Comparison of ENCODE assay signal across 15 cellular contexts in genomic region chr17:56795098-56795497, GRCh38. TPM values are rescaled to one million over a fixed set of nuclear protein-coding genes. Genes with fewer than 3 reads are reported as not detected.
DNase-seq lines count a peak whose midpoint lies in the region; ATAC-seq and TF ChIP-seq lines count a peak whose summit lies in the region.
"Had no signal": no experiment of that assay in that cellular context is flagged by ENCODE, and none has a peak within 500 bp of the region (broad histone marks: within the 10 kb centered on the region; RNA-seq: fewer than 3 reads in every experiment).

No MANE protein-coding gene starts in this region.

- peaks cover 23% of the 10 kb centered on the region for H3K4me1 ChIP-seq in PC-3 (ENCODE audit: insufficient read depth, low read length)
- peaks cover 22 to 24% of the 10 kb centered on the region in 2 donors for H3K4me1 ChIP-seq in duodenal mucosa (ENCODE audit: control insufficient read depth in 1 of 2, insufficient read depth in 2 of 2, low read length in 2 of 2)
- H3K4me1 ChIP-seq in mucosa of descending colon (ENCODE audit: low read depth): peaks cover 5% of the 10 kb centered on the region
- H3K4me1 ChIP-seq: BE2C had no signal

- in situ Hi-C loops in GM13977 (cut with MboI; ENCODE audit: low pct_unique_long_range_greater_than_20kb, low sequenced_read_pairs, unreplicated experiment): no loop called here

- H3K4me2 ChIP-seq in PC-3 (ENCODE audit: low read length): peak overlapping the region; percentile 2; the same call in 1 of the 2 replicates
- H3K4me2 ChIP-seq: GM23338 had no signal

- CTCF ChIA-PET in PC-3 (lab: Charles Lee): no interaction called here

- no peaks in the 10 kb centered on the region for H3K9me2 ChIP-seq in PC-3 (replicated peaks; ENCODE audit: low read length)

- no peaks in the 10 kb centered on the region for H4K20me1 ChIP-seq in PC-3 (ENCODE audit: low read length)

- intact Hi-C loops in PC-3 (cut with micrococcal nuclease): no loop called here
- intact Hi-C loops in mucosa of descending colon (cut with DNase I, micrococcal nuclease): no loop called here
- intact Hi-C loops in posterior cingulate gyrus (cut with DNase I): no loop called here

- H2AFZ ChIP-seq in PC-3 (ENCODE audit: low read length): no peak overlapping the region
- H2AFZ ChIP-seq: GM23338 had no signal

- no peak overlapping the region for H3K4me3 ChIP-seq in PC-3 (ENCODE audit: low read length)
- peak overlapping the region; percentile 5 to 11 for H3K4me3 ChIP-seq in duodenal mucosa (ENCODE audit: low read depth in 1 of 2, low read length in 2 of 2)
- no peak overlapping the region for H3K4me3 ChIP-seq in mucosa of descending colon
- H3K4me3 ChIP-seq: GM23338 had no signal

- DNase-seq in PC-3 (no peak), mucosa of descending colon (no peak), T-helper 9 cell (no peak), posterior cingulate gyrus (no peak), GM13977 (ENCODE audit: low spot score) (no peak)
- DNase-seq: ACHN; BE2C; C1 segment of cervical spinal cord; CD4-positive, CD25-positive, alpha-beta regulatory T cell; CD8-positive, alpha-beta memory T cell; COR-L47; HCEC 1CT had no signal

- H3K9ac ChIP-seq in PC-3 (ENCODE audit: low read length): peak overlapping the region; percentile 6; the same call in 1 of the 2 replicates
- H3K9ac ChIP-seq in duodenal mucosa (ENCODE audit: low read depth in 1 of 2, low read length in 2 of 2): peak overlapping the region; percentile 38 to 41

- no peaks in the 10 kb centered on the region for H3F3A ChIP-seq in PC-3 (ENCODE audit: low read length, unreplicated experiment)

- POLR2A ChIA-PET in PC-3 (lab: Charles Lee; ENCODE audit: unreplicated experiment): interaction anchor here (0.6 kb wide), 1 partner anchor 8 kb away, joined by 3 read pairs; no protein-coding TSS in a partner anchor

- no peak for TF ChIP-seq CTCF in PC-3 (conservative IDR thresholded peaks at IDR 0.05; ENCODE audit: low read depth, low read length)
- TF ChIP-seq CTCF in mucosa of descending colon (IDR thresholded peaks at IDR 0.05): no peak
- TF ChIP-seq CTCF in GM13977 (IDR thresholded peaks at IDR 0.05; ENCODE audit: extremely low read depth, insufficient read depth, missing control alignments): no peak

- no peaks in the 10 kb centered on the region for H3K9me3 ChIP-seq in PC-3 (ENCODE audit: low read length)
- no peaks in the 10 kb centered on the region for H3K9me3 ChIP-seq in duodenal mucosa (ENCODE audit: control insufficient read depth in 1 of 2, low read length in 2 of 2)
- no peaks in the 10 kb centered on the region for H3K9me3 ChIP-seq in mucosa of descending colon
- H3K9me3 ChIP-seq: BE2C had no signal

- H3K79me2 ChIP-seq in PC-3 (ENCODE audit: low read length): no peaks in the 10 kb centered on the region

- no peaks in the 10 kb centered on the region for H3K36me3 ChIP-seq in PC-3 (ENCODE audit: low read depth, low read length)
- H3K36me3 ChIP-seq in duodenal mucosa (ENCODE audit: control insufficient read depth in 1 of 2, insufficient read depth in 2 of 2, low read length in 2 of 2): no peaks in the 10 kb centered on the region
- no peaks in the 10 kb centered on the region for H3K36me3 ChIP-seq in mucosa of descending colon (ENCODE audit: low read depth)
- H3K36me3 ChIP-seq: BE2C had no signal

- H3K27ac ChIP-seq in PC-3 (ENCODE audit: low read length) (peak overlapping the region; percentile 53), duodenal mucosa (ENCODE audit: low read depth, low read length) (no peak overlapping the region)

- H3K27me3 ChIP-seq in PC-3 (ENCODE audit: low read length): no peaks in the 10 kb centered on the region
- H3K27me3 ChIP-seq in duodenal mucosa (ENCODE audit: control insufficient read depth in 1 of 2, insufficient read depth in 2 of 2, low read length in 2 of 2): no peaks in the 10 kb centered on the region

- ATAC-seq in PC-3 (peak; percentile 45), mucosa of descending colon (peak; percentile 61), GM21447 (IDR thresholded peaks at IDR 0.05; ENCODE audit: unreplicated experiment) (no peak)
- ATAC-seq: GM23338 had no signal

- TSS peak; percentile 38 for BruUV-seq in PC-3 (replicated peaks; lab: Mats Ljungman, UMichigan)

RNA-seq across cellular contexts. Expression of gene C17orf67, which starts 38.6 kb away (rescaled TPM):
- total RNA-seq in PC-3 (2014; rRNA removed) (2.3 and 4.4 TPM in 2 replicates), mucosa of descending colon (1 to 10 TPM; 1.1 to 3.4 (median 1.1) TPM)

RNA-seq across cellular contexts. Expression of gene DGKE, which starts 38.9 kb away (rescaled TPM):
- total RNA-seq in PC-3 (2014; rRNA removed) (8.4 and 12.4 TPM in 2 replicates), mucosa of descending colon (10 to 100 TPM in 1 of 3 donors, 1 to 10 TPM in 2; 5.8 to 22.2 (median 9.8) TPM)

Comparison
In these comparisons a context has a peak if more than half of its experiments do, and no peak if none do; other contexts are left out.
1. H3K4me3 ChIP-seq: peak in duodenal mucosa (2 of 2); none in PC-3 (single experiment) and mucosa of descending colon (single experiment).